Comparison of ENCODE assay signal across 8 cellular contexts in genomic region chr12:109863961-109864712, GRCh38. TPM values are rescaled to one million over a fixed set of nuclear protein-coding genes. Genes with fewer than 3 reads are reported as not detected.
DNase-seq lines count a peak whose midpoint lies in the region; ATAC-seq and TF ChIP-seq lines count a peak whose summit lies in the region.

No MANE protein-coding gene starts in this region.

- no peaks in the 10 kb centered on the region for H3K36me3 ChIP-seq in endodermal cell (ENCODE audit: control insufficient read depth, insufficient read depth, low read length)

- POLR2A ChIA-PET in naive thymus-derived CD8-positive, alpha-beta T cell (lab: Charles Lee): no interaction called here

- H3K27me3 Mint-ChIP-seq in endodermal cell (ENCODE audit: insufficient read depth): no peaks in the 10 kb centered on the region
- no peaks in the 10 kb centered on the region for H3K27me3 Mint-ChIP-seq in naive thymus-derived CD8-positive, alpha-beta T cell

- peaks cover 7% of the 10 kb centered on the region for H3K36me3 Mint-ChIP-seq in endodermal cell (ENCODE audit: low read depth)
- peaks cover 0 to 11% (median 0%) of the 10 kb centered on the region in 3 donors for H3K36me3 Mint-ChIP-seq in naive thymus-derived CD8-positive, alpha-beta T cell

- no peak overlapping the region for H3K4me3 ChIP-seq in endodermal cell (ENCODE audit: low read length)

- no peaks in the 10 kb centered on the region for H3K9me3 Mint-ChIP-seq in endodermal cell
- no peaks in the 10 kb centered on the region for H3K9me3 Mint-ChIP-seq in naive thymus-derived CD8-positive, alpha-beta T cell

- no peak overlapping the region for H3K9ac ChIP-seq in endodermal cell (ENCODE audit: extremely low read depth, low read length, poor library complexity, severe bottlenecking)

- H3K27ac Mint-ChIP-seq in endodermal cell: peak overlapping the region; percentile 18
- peak overlapping the region; percentile 25 to 86 (median 71) for H3K27ac Mint-ChIP-seq in naive thymus-derived CD8-positive, alpha-beta T cell

- H3K4me3 Mint-ChIP-seq in endodermal cell: no peak overlapping the region
- peak overlapping the region in 1 of 10 donors; percentile 52 for H3K4me3 Mint-ChIP-seq in naive thymus-derived CD8-positive, alpha-beta T cell

- WGBS in endodermal cell (ENCODE audit: insufficient coverage in 1 of 2, insufficient read length in 1 of 2), 2 experiments: 81 to 82% methylated on average over 4 to 7 of the region's 7 CpGs

- H3K27ac ChIP-seq in C4-2B (peak overlapping the region; percentile 76), endodermal cell (ENCODE audit: low read depth, low read length) (peak overlapping the region; percentile 22)

- TF ChIP-seq CTCF in C4-2B (conservative IDR thresholded peaks at IDR 0.05): no peak
- no peak for TF ChIP-seq CTCF in endodermal cell (conservative IDR thresholded peaks at IDR 0.05)

- peak in 1 of 2 donors; percentile 65 for ATAC-seq in naive thymus-derived CD8-positive, alpha-beta T cell
- no peak for ATAC-seq in GM21529 (IDR thresholded peaks at IDR 0.05; ENCODE audit: unreplicated experiment)

- peaks cover 9% of the 10 kb centered on the region for H3K4me1 Mint-ChIP-seq in endodermal cell
- H3K4me1 Mint-ChIP-seq in naive thymus-derived CD8-positive, alpha-beta T cell: peaks cover 13 to 37% (median 27%) of the 10 kb centered on the region in 4 donors

- no peaks in the 10 kb centered on the region for H3K9me3 ChIP-seq in endodermal cell (ENCODE audit: control insufficient read depth, low read length)

- no peaks in the 10 kb centered on the region for H3K4me1 ChIP-seq in endodermal cell (ENCODE audit: control insufficient read depth, insufficient read depth, low read length)

- DNase-seq in NCI-H69 (lab: John Stamatoyannopoulos, UW) (peak; percentile 40), endodermal cell (no peak), RKO (ENCODE audit: low spot score) (no peak), GOT3 (lab: John Stamatoyannopoulos, UW) (no peak)
- DNase-seq in naive thymus-derived CD8-positive, alpha-beta T cell: no peak
- no peak for DNase-seq in activated naive CD4-positive, alpha-beta T cell treated with Interleukin-2 at 50 U/mL for 16 hours

- H3K27me3 ChIP-seq in endodermal cell (ENCODE audit: control insufficient read depth, insufficient read depth, low read length, poor library complexity, severe bottlenecking): no peaks in the 10 kb centered on the region

RNA-seq across cellular contexts. Expression of gene GLTP, which starts 16.2 kb away (rescaled TPM):
- 10 to 100 TPM; 15.2 to 20.9 TPM for total RNA-seq in endodermal cell
- 21.3 TPM for polyA plus RNA-seq in endodermal cell (2013, experiment 1 of 2)
- polyA plus RNA-seq in endodermal cell (2013, experiment 2 of 2): 20.8 TPM
- total RNA-seq in naive thymus-derived CD8-positive, alpha-beta T cell: 10 to 100 TPM; 21.2 to 21.8 TPM
- polyA plus RNA-seq in naive thymus-derived CD8-positive, alpha-beta T cell: 10 to 100 TPM; 29.7 to 41.7 (median 41.1) TPM

RNA-seq across cellular contexts. Expression of gene TRPV4, which starts 30.9 kb away (rescaled TPM):
- 10 to 100 TPM; 14.0 to 14.2 TPM for total RNA-seq in endodermal cell
- polyA plus RNA-seq in endodermal cell (2013, experiment 1 of 2): 2.4 TPM
- 2.6 TPM for polyA plus RNA-seq in endodermal cell (2013, experiment 2 of 2)
- total RNA-seq in naive thymus-derived CD8-positive, alpha-beta T cell: not detected
- not detected for polyA plus RNA-seq in naive thymus-derived CD8-positive, alpha-beta T cell

RNA-seq across cellular contexts. Expression of gene TCHP, which starts 35.9 kb away (rescaled TPM):
- total RNA-seq in endodermal cell: 10 to 100 TPM; 26.1 to 31.9 TPM
- 19.2 TPM for polyA plus RNA-seq in endodermal cell (2013, experiment 1 of 2)
- polyA plus RNA-seq in endodermal cell (2013, experiment 2 of 2): 16.8 TPM
- 10 to 100 TPM; 36.8 to 39.1 TPM for total RNA-seq in naive thymus-derived CD8-positive, alpha-beta T cell
- polyA plus RNA-seq in naive thymus-derived CD8-positive, alpha-beta T cell: 10 to 100 TPM in 1 of 3 donors, 1 to 10 TPM in 2; 6.7 to 11.1 (median 8.6) TPM

Comparison
In these comparisons a context has a peak if more than half of its experiments do, and no peak if none do; other contexts are left out.
1. RNA of gene TRPV4, which starts 30.9 kb away (total RNA-seq): 14.0 to 14.2 TPM in endodermal cell; not detected in naive thymus-derived CD8-positive, alpha-beta T cell; every median in the first group is over 10 times any median in the second.